ENCODE assay signal across 27 cellular contexts in genomic region chr1:223813645-223814044, GRCh38. TPM values are rescaled to one million over a fixed set of nuclear protein-coding genes. Genes with fewer than 3 reads are reported as not detected.
DNase-seq lines count a peak whose midpoint lies in the region; ATAC-seq and TF ChIP-seq lines count a peak whose summit lies in the region.
"Had no signal": no experiment of that assay in that cellular context is flagged by ENCODE, and none has a peak within 500 bp of the region (broad histone marks: within the 10 kb centered on the region; RNA-seq: fewer than 3 reads in every experiment).

No MANE protein-coding gene starts in this region.

- no peak for ATAC-seq in CD4-positive, alpha-beta T cell (ENCODE audit: poor library complexity)
- ATAC-seq in WTC11 (no peak), HG02571 (IDR thresholded peaks at IDR 0.05; ENCODE audit: unreplicated experiment) (no peak), GM19455 (IDR thresholded peaks at IDR 0.05; ENCODE audit: unreplicated experiment) (no peak)
- ATAC-seq: heart right ventricle, Panc1, sciatic nerve had no signal

- DNase-seq in activated T-cell treated with anti-CD3 and anti-CD28 coated beads, Interleukin-2, amount 50 U/mL, for 24 hours: no peak
- DNase-seq in activated T-cell treated with anti-CD3 and anti-CD28 coated beads for 4 hours (no peak), WTC11 (ENCODE audit: low spot score) (no peak), erythroblast (lab: John Stamatoyannopoulos, UW) (no peak)
- DNase-seq in CD4-positive, alpha-beta T cell: no peak
- DNase-seq: activated B cell treated with CpG ODN at 0.5 μM for 24 hours; activated gamma-delta T cell treated with Interleukin-2 at 50 U/mL for 16 hours; anterior cingulate cortex; BE2C; DMS79 treated with DMSO at 0.1 percent for 48 hours; esophagus squamous epithelium; foreskin melanocyte; GF-D8; H7; heart right ventricle; NCI-H1105 treated with DMSO at 0.1 percent for 48 hours; NCI-H1930; NCI-H526; SHP77; stimulated activated CD4-positive, alpha-beta T cell treated with anti-CD3 and anti-CD28 coated beads, Interleukin-4, amount 100 ng/mL, for 24 hours had no signal

- intact Hi-C loops in CD4-positive, alpha-beta T cell (cut with DNase I, micrococcal nuclease): loop anchor here (2.0 to 10.0 kb wide), 4 partner anchors 31 to 521 kb away; partner anchors contain the start of genes TP53BP2 (in 2 of the 2) and NVL (in 1 of the 2)

- CTCF ChIA-PET in CD4-positive, alpha-beta T cell (lab: Charles Lee): no interaction called here
- CTCF ChIA-PET in WTC11 (lab: Charles Lee): no interaction called here

- H3K36me3 Mint-ChIP-seq in activated T-cell treated with anti-CD3 and anti-CD28 coated beads, Interleukin-2, amount 50 U/mL, for 24 hours (ENCODE audit: low read depth): peaks cover 68% of the 10 kb centered on the region
- peaks cover 62% of the 10 kb centered on the region for H3K36me3 Mint-ChIP-seq in CD4-positive, alpha-beta T cell (ENCODE audit: low read depth)
- peaks cover 42% of the 10 kb centered on the region for H3K36me3 Mint-ChIP-seq in WTC11
- peaks cover 54% of the 10 kb centered on the region for H3K36me3 Mint-ChIP-seq in nephron (ENCODE audit: low read depth)

- TF ChIP-seq POLR2A in erythroblast (IDR thresholded peaks at IDR 0.05; ENCODE audit: low read length): no peak

- H3K27ac ChIP-seq in CD4-positive, alpha-beta T cell (ENCODE audit: low read depth, low read length): peak overlapping the region; percentile 38
- H3K27ac ChIP-seq: coronary artery, esophagus squamous epithelium, heart right ventricle had no signal

- TF ChIP-seq CTCF in CD4-positive, alpha-beta T cell (IDR thresholded peaks at IDR 0.05): no peak
- no peak for TF ChIP-seq CTCF in WTC11 (IDR thresholded peaks at IDR 0.05)
- no peak for TF ChIP-seq CTCF in nephron (IDR thresholded peaks at IDR 0.05; ENCODE audit: unreplicated experiment in 3 of 3)

- H3K27me3 Mint-ChIP-seq in activated T-cell treated with anti-CD3 and anti-CD28 coated beads, Interleukin-2, amount 50 U/mL, for 24 hours: no peaks in the 10 kb centered on the region
- H3K27me3 Mint-ChIP-seq in CD4-positive, alpha-beta T cell: no peaks in the 10 kb centered on the region
- H3K27me3 Mint-ChIP-seq in WTC11 (ENCODE audit: low read depth) (no peaks in the 10 kb centered on the region), nephron (ENCODE audit: low read depth) (no peaks in the 10 kb centered on the region)
- H3K27me3 Mint-ChIP-seq: activated B cell treated with CpG ODN at 0.5 μM for 24 hours, progenitor cell of endocrine pancreas had no signal

- no peaks in the 10 kb centered on the region for H3K27me3 ChIP-seq in CD4-positive, alpha-beta T cell (ENCODE audit: control insufficient read depth, insufficient read depth, low read length)
- H3K27me3 ChIP-seq: BE2C, esophagus squamous epithelium, heart right ventricle had no signal

- POLR2A ChIA-PET in CD4-positive, alpha-beta T cell (lab: Charles Lee): interaction anchor here (1.6 to 3.2 kb wide), 3 partner anchors 10 to 32 kb away, joined by 9 to 30 read pairs (median 11); partner anchors contain the start of gene TP53BP2
- POLR2A ChIA-PET in WTC11 (lab: Charles Lee): no interaction called here

- no peaks in the 10 kb centered on the region for H3K9me3 ChIP-seq in CD4-positive, alpha-beta T cell (ENCODE audit: control insufficient read depth, low read length)
- H3K9me3 ChIP-seq: BE2C, esophagus squamous epithelium, heart right ventricle had no signal

- H3K9me3 Mint-ChIP-seq in activated T-cell treated with anti-CD3 and anti-CD28 coated beads, Interleukin-2, amount 50 U/mL, for 24 hours: no peaks in the 10 kb centered on the region
- H3K9me3 Mint-ChIP-seq in CD4-positive, alpha-beta T cell: no peaks in the 10 kb centered on the region
- H3K9me3 Mint-ChIP-seq in WTC11 (no peaks in the 10 kb centered on the region), nephron (no peaks in the 10 kb centered on the region)
- H3K9me3 Mint-ChIP-seq: activated B cell treated with CpG ODN at 0.5 μM for 24 hours had no signal

- no peak overlapping the region for H3K4me3 Mint-ChIP-seq in activated T-cell treated with anti-CD3 and anti-CD28 coated beads, Interleukin-2, amount 50 U/mL, for 24 hours
- no peak overlapping the region for H3K4me3 Mint-ChIP-seq in CD4-positive, alpha-beta T cell
- H3K4me3 Mint-ChIP-seq in WTC11 (no peak overlapping the region), nephron (no peak overlapping the region)
- H3K4me3 Mint-ChIP-seq: activated B cell treated with CpG ODN at 0.5 μM for 24 hours had no signal

- H3K27ac Mint-ChIP-seq in activated T-cell treated with anti-CD3 and anti-CD28 coated beads, Interleukin-2, amount 50 U/mL, for 24 hours: peak overlapping the region; percentile 56
- H3K27ac Mint-ChIP-seq in CD4-positive, alpha-beta T cell: peak overlapping the region; percentile 72
- H3K27ac Mint-ChIP-seq in WTC11 (peak overlapping the region; percentile 69), nephron (peak overlapping the region in 2 of 3 experiments; percentile 7 to 12)
- H3K27ac Mint-ChIP-seq: activated B cell treated with CpG ODN at 0.5 μM for 24 hours, progenitor cell of endocrine pancreas had no signal

- peaks cover 39% of the 10 kb centered on the region for H3K4me1 Mint-ChIP-seq in activated T-cell treated with anti-CD3 and anti-CD28 coated beads, Interleukin-2, amount 50 U/mL, for 24 hours (ENCODE audit: low read depth)
- peaks cover 38% of the 10 kb centered on the region for H3K4me1 Mint-ChIP-seq in CD4-positive, alpha-beta T cell (ENCODE audit: low read depth)
- no peaks in the 10 kb centered on the region for H3K4me1 Mint-ChIP-seq in WTC11
- H3K4me1 Mint-ChIP-seq in nephron: peaks cover 23% of the 10 kb centered on the region

TF ChIP-seq in WTC11, 78 proteins besides CTCF, POLR2A, EP300 and RAD21:
- TF ChIP-seq SOX15 (CRISPR knock-in tag; IDR thresholded peaks at IDR 0.05): no peak
- TF ChIP-seq RELA (CRISPR knock-in tag; IDR thresholded peaks at IDR 0.05; ENCODE audit: borderline replicate concordance): no peak
- TF ChIP-seq TEAD4 (CRISPR knock-in tag; IDR thresholded peaks at IDR 0.05): no peak
- TF ChIP-seq SP1 (CRISPR knock-in tag; conservative IDR thresholded peaks at IDR 0.05): no peak
- no peak for TF ChIP-seq PREB (CRISPR knock-in tag; IDR thresholded peaks at IDR 0.05; ENCODE audit: borderline replicate concordance)
- TF ChIP-seq GRHL2 (CRISPR knock-in tag; IDR thresholded peaks at IDR 0.05; ENCODE audit: insufficient replicate concordance, severe bottlenecking): no peak
- no peak for TF ChIP-seq ZBTB43 (CRISPR knock-in tag; IDR thresholded peaks at IDR 0.05)
- no peak for TF ChIP-seq CBFB (CRISPR knock-in tag; IDR thresholded peaks at IDR 0.05; ENCODE audit: low read depth)
- TF ChIP-seq IRF2 (CRISPR knock-in tag; IDR thresholded peaks at IDR 0.05; ENCODE audit: borderline replicate concordance, low read depth): no peak
- no peak for TF ChIP-seq NFYB (CRISPR knock-in tag; conservative IDR thresholded peaks at IDR 0.05; ENCODE audit: low read depth)
- no peak for TF ChIP-seq MYBL2 (CRISPR knock-in tag; IDR thresholded peaks at IDR 0.05)
- TF ChIP-seq IRF1 (CRISPR knock-in tag; IDR thresholded peaks at IDR 0.05): no peak
- no peak for TF ChIP-seq ZNF263 (CRISPR knock-in tag; IDR thresholded peaks at IDR 0.05; ENCODE audit: low read depth)
TF ChIP-seq in WTC11: peak in this region for 0.

RNA-seq across cellular contexts. Expression of gene TP53BP2, which starts 32.1 kb away (rescaled TPM):
- 100 to 1,000 TPM; 104 to 119 TPM for total RNA-seq in CD4-positive, alpha-beta T cell
- 39.3 to 42.7 TPM (median 41.4 TPM) in 3 replicates for total RNA-seq in WTC11 (2021)

Comparison
In these comparisons a context has a peak if more than half of its experiments do, and no peak if none do; other contexts are left out.
1. H3K27ac Mint-ChIP-seq: peak in every context shown above with its lines; median percentile 72 in CD4-positive, alpha-beta T cell; 69 in WTC11; 56 in activated T-cell treated with anti-CD3 and anti-CD28 coated beads, Interleukin-2, amount 50 U/mL, for 24 hours; 10 in nephron.